ENCODE assay signal across 13 cellular contexts in the genomic region with DNA sequence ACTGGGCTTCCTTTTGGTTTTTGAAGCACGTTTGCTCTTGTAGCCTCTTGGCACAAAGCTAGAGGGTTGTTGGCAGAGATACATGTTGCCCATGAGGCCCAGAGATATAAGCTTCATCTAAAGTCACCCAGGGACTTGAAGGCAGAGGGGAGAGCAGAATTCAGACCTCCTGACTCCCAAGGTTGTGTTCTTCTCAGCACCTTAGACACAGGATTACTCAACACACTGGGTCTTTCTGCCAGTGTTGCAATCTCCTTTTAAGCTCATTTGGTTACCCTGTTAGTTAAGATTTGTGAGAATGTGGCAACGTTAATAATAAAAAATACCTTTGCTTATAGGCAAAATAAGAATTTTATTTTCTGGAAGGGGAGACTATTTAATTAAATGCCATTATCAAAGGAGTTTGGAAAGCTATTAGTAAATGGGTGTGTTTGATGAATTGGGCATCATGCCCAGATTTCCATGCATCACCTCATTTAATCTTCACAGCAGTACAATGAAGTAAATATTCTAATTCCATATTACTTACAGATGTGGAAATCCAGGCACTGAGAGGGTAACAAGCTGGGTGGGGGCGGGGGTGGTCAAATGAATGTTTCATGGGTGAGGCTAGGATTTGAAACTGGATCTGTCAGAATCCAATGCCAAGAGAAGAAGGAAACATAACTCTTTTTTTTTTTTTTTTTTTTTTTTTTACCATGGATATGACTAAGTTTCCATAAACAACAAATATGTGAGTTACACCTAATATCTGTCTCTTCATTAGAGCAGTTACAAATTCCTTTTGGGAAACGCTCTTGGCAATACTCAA.
DNase-seq lines count a peak whose midpoint lies in the region; TF ChIP-seq lines count a peak whose summit lies in the region.
"Had no signal": no experiment of that assay in that cellular context is flagged by ENCODE, and none has a peak within 500 bp of the region (broad histone marks: within the 10 kb centered on the region; RNA-seq: fewer than 3 reads in every experiment).

No MANE protein-coding gene starts in this region.

- H3K4me3 ChIP-seq in osteoblast (ENCODE audit: insufficient read depth, low read length) (no peak overlapping the region), mesenchymal stem cell (ENCODE audit: insufficient read depth in 1 of 2, low read depth in 1 of 2, low read length in 2 of 2) (no peak overlapping the region), neuronal stem cell (ENCODE audit: low read length in 2 of 2) (no peak overlapping the region)
- H3K4me3 ChIP-seq: thyroid gland had no signal

- peak overlapping the region; percentile 11 for H2AFZ ChIP-seq in osteoblast (ENCODE audit: low read length)
- H2AFZ ChIP-seq in mesenchymal stem cell (ENCODE audit: low read depth, low read length) = no peak overlapping the region
- H2AFZ ChIP-seq in neuronal stem cell (ENCODE audit: low read length) = no peak overlapping the region

- H3K27me3 Mint-ChIP-seq in chondrocyte (ENCODE audit: low read depth) = no peaks in the 10 kb centered on the region
- H3K27me3 Mint-ChIP-seq in activated T-helper 2 cell treated with anti-CD3 and anti-CD28 coated beads, Interferon-gamma antibody, Interleukin-2, Interleukin-4, amounts not matched to agents 10 μg/mL and 5 μg/mL and 100 μg/mL, durations not matched to agents 14 hours and 24 hours and 36 hours (ENCODE audit: low read depth) = no peaks in the 10 kb centered on the region

- H2BK5ac ChIP-seq in mesenchymal stem cell (ENCODE audit: low read depth, low read length, poor library complexity, severe bottlenecking) (no peak overlapping the region), neuronal stem cell (ENCODE audit: low read length) (no peak overlapping the region)

- H3K4me2 ChIP-seq in osteoblast (ENCODE audit: insufficient read depth, low read length) = no peak overlapping the region
- H3K4me2 ChIP-seq in mesenchymal stem cell (ENCODE audit: low read length, poor library complexity, severe bottlenecking) = no peak overlapping the region
- no peak overlapping the region for H3K4me2 ChIP-seq in neuronal stem cell (ENCODE audit: insufficient read depth, low read length, poor library complexity, severe bottlenecking)

- H3K9me3 ChIP-seq in osteoblast (ENCODE audit: low read depth, low read length) (no peaks in the 10 kb centered on the region), mesenchymal stem cell (ENCODE audit: control insufficient read depth, low read length) (no peaks in the 10 kb centered on the region), neuronal stem cell (replicated peaks in 1 of 2; ENCODE audit: control insufficient read depth in 2 of 2, insufficient read depth in 1 of 2, low read depth in 1 of 2, low read length in 2 of 2) (no peaks in the 10 kb centered on the region)
- H3K9me3 ChIP-seq: thyroid gland had no signal

- no peaks in the 10 kb centered on the region for H3K36me3 Mint-ChIP-seq in chondrocyte (ENCODE audit: low read depth)
- no peaks in the 10 kb centered on the region for H3K36me3 Mint-ChIP-seq in activated T-helper 2 cell treated with anti-CD3 and anti-CD28 coated beads, Interferon-gamma antibody, Interleukin-2, Interleukin-4, amounts not matched to agents 10 μg/mL and 5 μg/mL and 100 μg/mL, durations not matched to agents 14 hours and 24 hours and 36 hours (ENCODE audit: low read depth)

- no peak overlapping the region for H4K8ac ChIP-seq in mesenchymal stem cell (ENCODE audit: low read length)
- no peak overlapping the region for H4K8ac ChIP-seq in neuronal stem cell (ENCODE audit: low read depth, low read length)

- H3K79me1 ChIP-seq in mesenchymal stem cell (replicated peaks; ENCODE audit: low read length, poor library complexity, severe bottlenecking) = no peaks in the 10 kb centered on the region
- no peaks in the 10 kb centered on the region for H3K79me1 ChIP-seq in neuronal stem cell (ENCODE audit: low read depth, low read length)

- no peaks in the 10 kb centered on the region for H3K79me2 ChIP-seq in osteoblast (ENCODE audit: insufficient read depth, low read length)

- H3K4me1 ChIP-seq in osteoblast (ENCODE audit: insufficient read depth, low read length) (peaks cover 5% of the 10 kb centered on the region), mesenchymal stem cell (ENCODE audit: control insufficient read depth, insufficient read depth, low read depth, low read length) (peaks cover 4% of the 10 kb centered on the region), neuronal stem cell (ENCODE audit: control insufficient read depth in 2 of 2, insufficient read depth in 1 of 2, low read depth in 1 of 2, low read length in 2 of 2) (no peaks in the 10 kb centered on the region)

- H2BK12ac ChIP-seq in mesenchymal stem cell (ENCODE audit: low read length in 2 of 2) = no peak overlapping the region
- H2BK12ac ChIP-seq in neuronal stem cell (ENCODE audit: low read length) = no peak overlapping the region

- no peak for TF ChIP-seq CTCF in chondrocyte (IDR thresholded peaks at IDR 0.05)
- TF ChIP-seq CTCF in osteoblast (IDR thresholded peaks at IDR 0.05; ENCODE audit: extremely low read depth, low read depth, low read length) = no peak

- H3K36me3 ChIP-seq in osteoblast (ENCODE audit: insufficient read depth, low read length) (no peaks in the 10 kb centered on the region), mesenchymal stem cell (ENCODE audit: control insufficient read depth in 1 of 2, insufficient read depth in 2 of 2, low read depth in 1 of 2, low read length in 2 of 2) (peaks cover 0 to 12% of the 10 kb centered on the region in 2 experiments), neuronal stem cell (replicated peaks in 1 of 2; ENCODE audit: control insufficient read depth in 2 of 2, insufficient read depth in 2 of 2, low read length in 2 of 2) (no peaks in the 10 kb centered on the region)
- H3K36me3 ChIP-seq: thyroid gland had no signal

- H3K4me3 Mint-ChIP-seq in chondrocyte (ENCODE audit: unreplicated experiment) = no peak overlapping the region
- H3K4me3 Mint-ChIP-seq in activated T-helper 2 cell treated with anti-CD3 and anti-CD28 coated beads, Interferon-gamma antibody, Interleukin-2, Interleukin-4, amounts not matched to agents 10 μg/mL and 5 μg/mL and 100 μg/mL, durations not matched to agents 14 hours and 24 hours and 36 hours (ENCODE audit: low read depth) = no peak overlapping the region

- H3K9me3 Mint-ChIP-seq in chondrocyte (ENCODE audit: low read depth) = peaks cover 3% of the 10 kb centered on the region
- H3K9me3 Mint-ChIP-seq in activated T-helper 2 cell treated with anti-CD3 and anti-CD28 coated beads, Interferon-gamma antibody, Interleukin-2, Interleukin-4, amounts not matched to agents 10 μg/mL and 5 μg/mL and 100 μg/mL, durations not matched to agents 14 hours and 24 hours and 36 hours = no peaks in the 10 kb centered on the region

- H4K20me1 ChIP-seq in osteoblast (ENCODE audit: insufficient read depth, low read length) = no peaks in the 10 kb centered on the region

- 80% methylated on average over 1 of the region's 4 CpGs for WGBS in mesenchymal stem cell
- WGBS in neuronal stem cell (ENCODE audit: extremely low coverage in 2 of 2, insufficient read length in 2 of 2, insufficient replicate concordance in 1 of 2), 2 donors = no CpG with 5 or more reads among the region's 4 CpGs

- H4K91ac ChIP-seq in mesenchymal stem cell (ENCODE audit: low read length) (no peak overlapping the region), neuronal stem cell (ENCODE audit: low read depth, low read length, poor library complexity) (no peak overlapping the region)

- H3K23ac ChIP-seq in mesenchymal stem cell (ENCODE audit: low read length in 2 of 2) (no peak overlapping the region), neuronal stem cell (ENCODE audit: low read depth, low read length, poor library complexity) (no peak overlapping the region)

- H3K27ac Mint-ChIP-seq in chondrocyte (ENCODE audit: unreplicated experiment) = peak overlapping the region; percentile 15
- H3K27ac Mint-ChIP-seq in activated T-helper 2 cell treated with anti-CD3 and anti-CD28 coated beads, Interferon-gamma antibody, Interleukin-2, Interleukin-4, amounts not matched to agents 10 μg/mL and 5 μg/mL and 100 μg/mL, durations not matched to agents 14 hours and 24 hours and 36 hours = no peak overlapping the region

- no peak overlapping the region for H3K18ac ChIP-seq in mesenchymal stem cell (ENCODE audit: low read depth in 1 of 2, low read length in 2 of 2)
- H3K18ac ChIP-seq in neuronal stem cell (ENCODE audit: low read length) = no peak overlapping the region

- H2AK5ac ChIP-seq in mesenchymal stem cell (ENCODE audit: low read length, severe bottlenecking) (no peak overlapping the region), neuronal stem cell (ENCODE audit: low read depth, low read length) (no peak overlapping the region)

- H2BK15ac ChIP-seq in mesenchymal stem cell (ENCODE audit: low read depth, poor library complexity, severe bottlenecking) = no peak overlapping the region
- H2BK15ac ChIP-seq in neuronal stem cell (ENCODE audit: low read length) = no peak overlapping the region

- H3K27ac ChIP-seq in osteoblast (ENCODE audit: low read depth, low read length) (no peak overlapping the region), mesenchymal stem cell (ENCODE audit: low read length, poor library complexity, severe bottlenecking) (no peak overlapping the region), neuronal stem cell (replicated peaks; ENCODE audit: low read length) (no peak overlapping the region)
- H3K27ac ChIP-seq: thyroid gland had no signal

- peak; percentile 17 for DNase-seq in COR-L47 (lab: John Stamatoyannopoulos, UW)
- peak; percentile 34 for DNase-seq in NCI-H1092 (lab: John Stamatoyannopoulos, UW)
- no peak for DNase-seq in chondrocyte (ENCODE audit: low spot score)
- DNase-seq in osteoblast (ENCODE audit: insufficient read length, low spot score, missing footprints) = peak; percentile 17
- no peak for DNase-seq in activated T-helper 2 cell treated with anti-CD3 and anti-CD28 coated beads, Interferon-gamma antibody, Interleukin-2, Interleukin-4, amounts not matched to agents 10 μg/mL and 5 μg/mL and 100 μg/mL, durations not matched to agents 14 hours and 24 hours and 36 hours (ENCODE audit: low spot score)
- DNase-seq in posterior vena cava (ENCODE audit: low spot score) = no peak
- DNase-seq in mesenchymal stem cell = no peak
- no peak for DNase-seq in neuronal stem cell (ENCODE audit: low spot score)
- DNase-seq: amygdala; hippocampal formation; NCI-H1694; stimulated activated CD4-positive, alpha-beta T cell treated with anti-CD3 and anti-CD28 coated beads, Interleukin-2, amount 100 ng/mL, for 48 hours; thyroid gland had no signal

- no peaks in the 10 kb centered on the region for H3K27me3 ChIP-seq in osteoblast (ENCODE audit: insufficient read depth, low read length)
- H3K27me3 ChIP-seq in mesenchymal stem cell (ENCODE audit: control insufficient read depth in 1 of 2, insufficient read depth in 1 of 2, low read length in 2 of 2) = no peaks in the 10 kb centered on the region
- no peaks in the 10 kb centered on the region for H3K27me3 ChIP-seq in neuronal stem cell (ENCODE audit: control insufficient read depth in 3 of 3, insufficient read depth in 3 of 3, low read depth in 1 of 3, low read length in 3 of 3)
- H3K27me3 ChIP-seq: thyroid gland had no signal

- no peak overlapping the region for H3K4ac ChIP-seq in mesenchymal stem cell (ENCODE audit: low read depth in 1 of 2, low read length in 2 of 2)
- H3K4ac ChIP-seq in neuronal stem cell (ENCODE audit: low read length) = no peak overlapping the region

- H3K9ac ChIP-seq in mesenchymal stem cell (ENCODE audit: low read length) (no peak overlapping the region), neuronal stem cell (ENCODE audit: low read depth, low read length, poor library complexity) (no peak overlapping the region)

- H2BK120ac ChIP-seq in mesenchymal stem cell (ENCODE audit: low read depth, low read length) = no peak overlapping the region
- H2BK120ac ChIP-seq in neuronal stem cell (ENCODE audit: low read depth, low read length) = no peak overlapping the region

- H3K4me1 Mint-ChIP-seq in chondrocyte (ENCODE audit: low read depth) = peaks cover 28% of the 10 kb centered on the region
- H3K4me1 Mint-ChIP-seq in activated T-helper 2 cell treated with anti-CD3 and anti-CD28 coated beads, Interferon-gamma antibody, Interleukin-2, Interleukin-4, amounts not matched to agents 10 μg/mL and 5 μg/mL and 100 μg/mL, durations not matched to agents 14 hours and 24 hours and 36 hours (ENCODE audit: low read depth) = no peaks in the 10 kb centered on the region

- H3K14ac ChIP-seq in mesenchymal stem cell (ENCODE audit: low read length in 2 of 2) = no peak overlapping the region
- H3K14ac ChIP-seq in neuronal stem cell (ENCODE audit: low read length) = no peak overlapping the region

- intact Hi-C loops in activated T-helper 2 cell treated with anti-CD3 and anti-CD28 coated beads, Interferon-gamma antibody, Interleukin-2, Interleukin-4, amounts not matched to agents 10 μg/mL and 5 μg/mL and 100 μg/mL, durations not matched to agents 14 hours and 24 hours and 36 hours (cut with micrococcal nuclease) = no loop called here
- intact Hi-C loops in posterior vena cava (cut with DNase I) = loop anchor here in 1 of 2 donors (10.0 kb wide), 1 partner anchor 96 kb away; no protein-coding TSS in a partner anchor

Comparison
In these comparisons a context has a peak if more than half of its experiments do, and no peak if none do; other contexts are left out.
1. DNase-seq: peak in COR-L47 (single experiment), NCI-H1092 (single experiment) and osteoblast (single experiment); none in chondrocyte (single experiment), activated T-helper 2 cell treated with anti-CD3 and anti-CD28 coated beads, Interferon-gamma antibody, Interleukin-2, Interleukin-4, amounts not matched to agents 10 μg/mL and 5 μg/mL and 100 μg/mL, durations not matched to agents 14 hours and 24 hours and 36 hours (single experiment), posterior vena cava (single experiment), mesenchymal stem cell (single experiment) and neuronal stem cell (single experiment).